In genomic region chr5:90386099-90386710, GRCh38 we compare ENCODE assay signal across 9 cellular contexts. TPM values are rescaled to one million over a fixed set of nuclear protein-coding genes. Genes with fewer than 3 reads are reported as not detected.
DNase-seq lines count a peak whose midpoint lies in the region; ATAC-seq, FAIRE-seq and TF ChIP-seq lines count a peak whose summit lies in the region.
"Had no signal": no experiment of that assay in that cellular context is flagged by ENCODE, and none has a peak within 500 bp of the region (broad histone marks: within the 10 kb centered on the region; RNA-seq: fewer than 3 reads in every experiment).

No MANE protein-coding gene starts in this region.

- TF ChIP-seq POLR2A in A549 (IDR thresholded peaks at IDR 0.05; ENCODE audit: low read length) = no peak

- peak; percentile 59 for TF ChIP-seq RAD21 in A549 (conservative IDR thresholded peaks at IDR 0.05 in 1 of 2, IDR thresholded peaks at IDR 0.05 in 1 of 2)

- no peaks in the 10 kb centered on the region for H3K36me3 Mint-ChIP-seq in glutamatergic neuron (ENCODE audit: unreplicated experiment)
- no peaks in the 10 kb centered on the region for H3K36me3 Mint-ChIP-seq in activated naive CD4-positive, alpha-beta T cell treated with anti-CD3 and anti-CD28 coated beads, Interleukin-2, amount 50 U/mL, for 72 hours
- H3K36me3 Mint-ChIP-seq in stimulated activated naive B cell treated with anti-CD40 and anti-IgM and Interleukin-4, amounts not matched to agents 10 μg/mL and 1 μg/mL and 100 μg/mL, for 72 hours = peaks cover 0 to 3% of the 10 kb centered on the region in 2 donors

- no peak overlapping the region for H3K4me3 ChIP-seq in A549
- no peak overlapping the region for H3K4me3 ChIP-seq in H7 (ENCODE audit: insufficient read depth, low read depth, low read length)

- H3K27me3 ChIP-seq in H7 (ENCODE audit: control insufficient read depth, insufficient read depth, low read length) = no peaks in the 10 kb centered on the region

- H3K9me3 ChIP-seq in A549 = no peaks in the 10 kb centered on the region

- 25% methylated on average over 1 of the region's 1 CpG for WGBS in A549 (ENCODE audit: missing lambda C conversion rate)

- FAIRE-seq in A549 (lab: Jason Lieb, UNC) = no peak
- peak; percentile 71 for FAIRE-seq in GM18507 (lab: Jason Lieb, UNC)

- H3K4me2 ChIP-seq in A549 = no peak overlapping the region

- ATAC-seq in A549 (no peak), GM19328 (IDR thresholded peaks at IDR 0.05; ENCODE audit: unreplicated experiment) (no peak)
- no peak for ATAC-seq in activated naive CD4-positive, alpha-beta T cell treated with anti-CD3 and anti-CD28 coated beads, Interleukin-2, amount 50 U/mL, for 72 hours
- no peak for ATAC-seq in stimulated activated naive B cell treated with anti-CD40 and anti-IgM and Interleukin-4, amounts not matched to agents 10 μg/mL and 1 μg/mL and 100 μg/mL, for 72 hours (replicated peaks)

- TF ChIP-seq EP300 in A549 (IDR thresholded peaks at IDR 0.05) = no peak

- H3K27ac ChIP-seq in A549 (no peak overlapping the region), RWPE1 (no peak overlapping the region)

- no peaks in the 10 kb centered on the region for H3K36me3 ChIP-seq in H7 (replicated peaks; ENCODE audit: control insufficient read depth, insufficient read depth, low read length)

- no peak overlapping the region for H3K27ac Mint-ChIP-seq in glutamatergic neuron (ENCODE audit: unreplicated experiment)
- no peak overlapping the region for H3K27ac Mint-ChIP-seq in activated naive CD4-positive, alpha-beta T cell treated with anti-CD3 and anti-CD28 coated beads, Interleukin-2, amount 50 U/mL, for 72 hours
- no peak overlapping the region for H3K27ac Mint-ChIP-seq in stimulated activated naive B cell treated with anti-CD40 and anti-IgM and Interleukin-4, amounts not matched to agents 10 μg/mL and 1 μg/mL and 100 μg/mL, for 72 hours

- no peaks in the 10 kb centered on the region for H3K4me1 ChIP-seq in A549

- peaks cover 2% of the 10 kb centered on the region for H3K4me1 Mint-ChIP-seq in glutamatergic neuron (ENCODE audit: low read depth, unreplicated experiment)
- H3K4me1 Mint-ChIP-seq in stimulated activated naive B cell treated with anti-CD40 and anti-IgM and Interleukin-4, amounts not matched to agents 10 μg/mL and 1 μg/mL and 100 μg/mL, for 72 hours = no peaks in the 10 kb centered on the region

- H3K9me3 Mint-ChIP-seq in glutamatergic neuron (ENCODE audit: unreplicated experiment) = no peaks in the 10 kb centered on the region
- no peaks in the 10 kb centered on the region for H3K9me3 Mint-ChIP-seq in activated naive CD4-positive, alpha-beta T cell treated with anti-CD3 and anti-CD28 coated beads, Interleukin-2, amount 50 U/mL, for 72 hours
- H3K9me3 Mint-ChIP-seq in stimulated activated naive B cell treated with anti-CD40 and anti-IgM and Interleukin-4, amounts not matched to agents 10 μg/mL and 1 μg/mL and 100 μg/mL, for 72 hours = no peaks in the 10 kb centered on the region

- TF ChIP-seq CTCF in A549 (IDR thresholded peaks at IDR 0.05) (peak; percentile 47; the same call in 2 of the 3 replicates), RWPE1 (conservative IDR thresholded peaks at IDR 0.05; ENCODE audit: low read depth) (peak; percentile 78), glutamatergic neuron (IDR thresholded peaks at IDR 0.05; ENCODE audit: partially characterized antibody, unreplicated experiment) (peak; percentile 82)

- peaks cover 1% of the 10 kb centered on the region for H3K27me3 Mint-ChIP-seq in glutamatergic neuron (ENCODE audit: unreplicated experiment)
- no peaks in the 10 kb centered on the region for H3K27me3 Mint-ChIP-seq in stimulated activated naive B cell treated with anti-CD40 and anti-IgM and Interleukin-4, amounts not matched to agents 10 μg/mL and 1 μg/mL and 100 μg/mL, for 72 hours

- peak in 1 of 2 experiments; percentile 26 for DNase-seq in A549 (ENCODE audit: low read depth in 1 of 2, low spot score in 1 of 2)
- no peak for DNase-seq in GM18507 (ENCODE audit: extremely low spot score, insufficient read length, low read depth)
- no peak for DNase-seq in RWPE1 (ENCODE audit: low spot score)
- DNase-seq in glutamatergic neuron = no peak
- no peak for DNase-seq in activated naive CD4-positive, alpha-beta T cell treated with anti-CD3 and anti-CD28 coated beads, Interleukin-2, amount 50 U/mL, for 72 hours (ENCODE audit: low spot score in 2 of 2)
- DNase-seq in H7 = no peak
- no peak for DNase-seq in stimulated activated naive B cell treated with anti-CD40 and anti-IgM and Interleukin-4, amounts not matched to agents 10 μg/mL and 1 μg/mL and 100 μg/mL, for 72 hours
- DNase-seq: nucleus accumbens had no signal

- POLR2A ChIA-PET in A549 (lab: Yijun Ruan, JAX) (no interaction called here), RWPE1 (lab: Yijun Ruan, JAX; ENCODE audit: low non-redundant PET) (no interaction called here)

- CTCF ChIA-PET in A549 (lab: Yijun Ruan, JAX) = interaction anchor here (1.0 to 1.5 kb wide), 5 partner anchors 48 to 1658 kb away, joined by 3 to 5 read pairs (median 3); no protein-coding TSS in a partner anchor
- CTCF ChIA-PET in RWPE1 (lab: Yijun Ruan, JAX) = interaction anchor here (0.6 to 0.9 kb wide), 4 partner anchors 74 to 798 kb away, joined by 3 to 4 read pairs (median 3); no protein-coding TSS in a partner anchor

- H3K4me3 Mint-ChIP-seq in glutamatergic neuron (ENCODE audit: unreplicated experiment) = no peak overlapping the region
- no peak overlapping the region for H3K4me3 Mint-ChIP-seq in stimulated activated naive B cell treated with anti-CD40 and anti-IgM and Interleukin-4, amounts not matched to agents 10 μg/mL and 1 μg/mL and 100 μg/mL, for 72 hours

TF ChIP-seq in A549, 52 proteins besides CTCF, POLR2A, EP300 and RAD21:
- TF ChIP-seq ESRRA (IDR thresholded peaks at IDR 0.05; ENCODE audit: borderline replicate concordance, low read length) (no peak), RNF2 (IDR thresholded peaks at IDR 0.05; ENCODE audit: borderline replicate concordance, low read depth) (no peak), SMC3 (IDR thresholded peaks at IDR 0.05) (peak; percentile 43), PHF8 (IDR thresholded peaks at IDR 0.05; ENCODE audit: borderline replicate concordance, low read depth) (no peak)

RNA-seq across cellular contexts. Expression of gene CETN3, which starts 23.4 kb away (rescaled TPM):
- polyA plus RNA-seq in A549 (2011; rRNA removed) (18.4 and 50.8 TPM in 2 replicates), A549 (2017; fragmentation: RNase III; extraction: RNeasy Plus Mini Kit Qiagen cat#74134 plus additional on column Dnase treatment) (49.8 to 52.9 TPM (median 49.9 TPM) in 3 replicates)
- 2.7 and 5.4 TPM in 2 replicates for polyA plus RNA-seq in A549 (2012; cell fraction: cytosol; rRNA removed)
- 0.84 and 1.4 TPM in 2 replicates for polyA plus RNA-seq in A549 (2012; cell fraction: nucleus; rRNA removed)
- 0.39 and 1.4 TPM in 2 replicates for polyA minus RNA-seq in A549 (2011; rRNA and poly(A)+ RNA removed)
- 28.7 TPM for total RNA-seq in glutamatergic neuron (ENCODE audit: unreplicated experiment)
- total RNA-seq in activated naive CD4-positive, alpha-beta T cell treated with anti-CD3 and anti-CD28 coated beads, Interleukin-2, amount 50 U/mL, for 72 hours = 10 to 100 TPM; 37.5 to 40.6 TPM
- 20.2 and 43.7 TPM in 2 replicates for total RNA-seq in H7 (2014; rRNA removed; shearing (Covaris generic))
